ENCODE assay signal across 18 cellular contexts in the genomic region with DNA sequence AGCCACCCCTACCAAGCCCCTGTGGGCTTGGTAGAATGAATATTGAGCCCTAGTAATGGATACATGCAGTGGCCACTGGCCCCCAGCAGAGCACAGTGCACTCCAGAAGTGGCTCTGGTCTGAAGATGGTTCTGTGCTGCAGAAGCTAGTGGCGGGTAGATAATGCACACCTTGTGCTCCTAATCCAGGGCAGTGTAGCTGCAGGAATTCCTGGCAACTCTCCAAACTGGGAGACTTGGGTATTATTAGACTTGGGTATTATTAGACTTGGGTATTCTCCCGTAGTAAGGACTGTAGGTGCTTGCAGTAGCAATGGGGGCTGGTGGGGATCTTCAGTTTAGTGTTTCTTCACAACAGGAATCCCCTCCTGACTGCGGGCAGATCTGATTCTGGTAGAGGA. TPM values are rescaled to one million over a fixed set of nuclear protein-coding genes. Genes with fewer than 3 reads are reported as not detected.
"Had no signal": no experiment of that assay in that cellular context is flagged by ENCODE, and none has a peak within 500 bp of the region (broad histone marks: within the 10 kb centered on the region; RNA-seq: fewer than 3 reads in every experiment).

No MANE protein-coding gene starts in this region.

- DNase-seq: activated CD4-positive, alpha-beta T cell treated with anti-CD3 and anti-CD28 coated beads, Interleukin-2, amount 50 U/mL, for 1 hour; activated gamma-delta T cell treated with Interleukin-2 at 50 U/mL for 16 hours; activated T-cell treated with anti-CD3 and anti-CD28 coated beads for 4 hours; adrenal gland; dermis blood vessel endothelial cell; effector memory CD4-positive, alpha-beta T cell; esophagus squamous epithelium; hippocampal formation; left cardiac atrium; lower lobe of right lung; natural killer cell; pancreas; stimulated activated CD4-positive, alpha-beta T cell treated with anti-CD3 and anti-CD28 coated beads, Interleukin-2, amount 100 ng/mL, for 24 hours; uterus had no signal

- H3K36me3 ChIP-seq: adrenal gland, lower lobe of right lung, pancreas, uterus had no signal

- H3K27me3 ChIP-seq: adrenal gland, esophagus squamous epithelium, neutrophil, pancreas, tibial nerve, uterus had no signal

- H3K4me1 ChIP-seq: adrenal gland, esophagus squamous epithelium, lower lobe of right lung, pancreas, tibial nerve, uterus had no signal

- H3K4me3 ChIP-seq: adrenal gland, esophagus squamous epithelium, lower lobe of right lung, pancreas, tibial nerve, uterus had no signal

- H3K27ac ChIP-seq: adrenal gland, esophagus squamous epithelium, lower lobe of right lung, pancreas, tibial nerve, uterus had no signal

- H3K9me3 ChIP-seq: adrenal gland, esophagus squamous epithelium, lower lobe of right lung, neutrophil, pancreas, uterus had no signal

- ATAC-seq: activated naive CD4-positive, alpha-beta T cell treated with anti-CD3 and anti-CD28 coated beads, Interleukin-2, amount 50 U/mL, for 72 hours; lower lobe of right lung; natural killer cell; pancreas had no signal

RNA-seq across cellular contexts. Expression of gene OIP5, which starts 35.0 kb away (rescaled TPM):
- total RNA-seq: mesenteric fat pad had no signal
